In genomic region chr10:49610735-49611165, GRCh38 we compare ENCODE assay signal across 19 cellular contexts. TPM values are rescaled to one million over a fixed set of nuclear protein-coding genes. Genes with fewer than 3 reads are reported as not detected.
DNase-seq lines count a peak whose midpoint lies in the region; FAIRE-seq and TF ChIP-seq lines count a peak whose summit lies in the region.
"Had no signal": no experiment of that assay in that cellular context is flagged by ENCODE, and none has a peak within 500 bp of the region (broad histone marks: within the 10 kb centered on the region; RNA-seq: fewer than 3 reads in every experiment).

No MANE protein-coding gene starts in this region.

- DNase-seq in H7 (no peak), SK-N-MC (ENCODE audit: low read depth, low spot score) (no peak), keratinocyte (ENCODE audit: low read depth, low spot score) (no peak), sigmoid colon (peak; percentile 22), NCI-H69 (lab: John Stamatoyannopoulos, UW) (no peak), esophagus muscularis mucosa (ENCODE audit: extremely low spot score) (no peak), HFFc6 (no peak)
- DNase-seq: activated naive CD4-positive, alpha-beta T cell treated with anti-CD3 and anti-CD28 coated beads for 36 hours; CD8-positive, alpha-beta T cell; effector CD8-positive, alpha-beta T cell; NCI-H1048; NCI-H226; stimulated activated CD4-positive, alpha-beta T cell treated with anti-CD3 and anti-CD28 coated beads, Interleukin-1b, Interleukin-23, amount 100 ng/mL, for 48 hours; stimulated activated CD8-positive, alpha-beta memory T cell treated with anti-CD3 and anti-CD28 coated beads, Interleukin-4, amount 100 ng/mL, for 48 hours had no signal

- peaks cover 93% of the 10 kb centered on the region for H3K27me3 ChIP-seq in H7 (ENCODE audit: control insufficient read depth, insufficient read depth, low read length)
- H3K27me3 ChIP-seq in keratinocyte (ENCODE audit: control insufficient read depth, extremely low read depth, insufficient read depth, low read length) = peaks cover 86% of the 10 kb centered on the region
- H3K27me3 ChIP-seq in sigmoid colon = peaks cover 50 to 94% (median 91%) of the 10 kb centered on the region in 3 donors
- H3K27me3 ChIP-seq in esophagus muscularis mucosa = peaks cover 0 to 100% (median 60%) of the 10 kb centered on the region in 4 donors

- H3K4me1 ChIP-seq in keratinocyte (ENCODE audit: control insufficient read depth, extremely low read depth, insufficient read depth, low read length) (peaks cover 2% of the 10 kb centered on the region), sigmoid colon (peaks cover 0 to 33% (median 20%) of the 10 kb centered on the region in 4 donors), esophagus muscularis mucosa (peaks cover 5 to 54% (median 35%) of the 10 kb centered on the region in 4 donors)

- dilution Hi-C loops in keratinocyte (cut with MboI; ENCODE audit: extremely low pct_ligation_motif_present, low sequenced_read_pairs) = no loop called here

- H3K9ac ChIP-seq in SK-N-MC (ENCODE audit: insufficient read length) (no peak overlapping the region), keratinocyte (ENCODE audit: control insufficient read depth, extremely low read depth, insufficient read depth, low read length) (no peak overlapping the region)

- H3K9me3 ChIP-seq in SK-N-MC (ENCODE audit: low read depth, low read length) = no peaks in the 10 kb centered on the region
- peaks cover 4% of the 10 kb centered on the region for H3K9me3 ChIP-seq in keratinocyte (ENCODE audit: control insufficient read depth, low read depth, low read length)
- no peaks in the 10 kb centered on the region for H3K9me3 ChIP-seq in sigmoid colon
- no peaks in the 10 kb centered on the region for H3K9me3 ChIP-seq in esophagus muscularis mucosa
- H3K9me3 ChIP-seq: breast epithelium, tibial artery had no signal

- no peak for TF ChIP-seq EP300 in sigmoid colon (IDR thresholded peaks at IDR 0.05)
- TF ChIP-seq EP300 in esophagus muscularis mucosa (IDR thresholded peaks at IDR 0.05) = no peak

- WGBS in sigmoid colon, 2 donors = 8 to 22% methylated on average over 40 of the region's 40 CpGs
- 7% methylated on average over 3 of the region's 40 CpGs for WGBS in esophagus muscularis mucosa

- H3K4me3 ChIP-seq in H7 (ENCODE audit: insufficient read depth, low read depth, low read length) (peak overlapping the region; percentile 52), SK-N-MC (peak overlapping the region; percentile 68), keratinocyte (ENCODE audit: control insufficient read depth in 2 of 3, extremely low read depth in 1 of 3, insufficient read depth in 2 of 3, low read depth in 1 of 3, low read length in 3 of 3) (peak overlapping the region in 1 of 3 experiments; percentile 13), sigmoid colon (peak overlapping the region in 2 of 4 donors; percentile 9 to 17), esophagus muscularis mucosa (peak overlapping the region in 2 of 4 donors; percentile 12 to 30)

- H3K27ac ChIP-seq in SK-N-MC = no peak overlapping the region
- no peak overlapping the region for H3K27ac ChIP-seq in keratinocyte (ENCODE audit: control insufficient read depth, insufficient read depth, low read length)
- no peak overlapping the region for H3K27ac ChIP-seq in sigmoid colon
- no peak overlapping the region for H3K27ac ChIP-seq in esophagus muscularis mucosa (replicated peaks in 1 of 4)
- H3K27ac ChIP-seq: breast epithelium, tibial artery had no signal

- TF ChIP-seq POLR2A in sigmoid colon (IDR thresholded peaks at IDR 0.05) (no peak), esophagus muscularis mucosa (IDR thresholded peaks at IDR 0.05; ENCODE audit: low read depth) (no peak)

- peaks cover 13% of the 10 kb centered on the region; the same call in 1 of the 2 replicates for H3K36me3 Mint-ChIP-seq in HFFc6 (ENCODE audit: low read depth)
- H3K36me3 Mint-ChIP-seq: CD8-positive, alpha-beta T cell had no signal

- TF ChIP-seq CTCF in keratinocyte (optimal IDR thresholded peaks at IDR 0.05 in 1 of 3, IDR thresholded peaks at IDR 0.05 in 1 of 3, conservative IDR thresholded peaks at IDR 0.05 in 1 of 3; ENCODE audit: extremely low read depth in 1 of 3, insufficient read depth in 2 of 3, low read length in 3 of 3) (no peak), sigmoid colon (IDR thresholded peaks at IDR 0.05) (no peak), esophagus muscularis mucosa (IDR thresholded peaks at IDR 0.05) (no peak), HFFc6 (IDR thresholded peaks at IDR 0.05) (no peak)

- H3K4me1 Mint-ChIP-seq in HFFc6 (ENCODE audit: low read depth) = peaks cover 8% of the 10 kb centered on the region; the same call in 1 of the 2 replicates

- H3K9me3 Mint-ChIP-seq in HFFc6 = peaks cover 13% of the 10 kb centered on the region
- H3K9me3 Mint-ChIP-seq: CD8-positive, alpha-beta T cell had no signal

- intact Hi-C loops in sigmoid colon (cut with DNase I) (no loop called here), esophagus muscularis mucosa (cut with DNase I) (no loop called here)

- no peak overlapping the region for H2AFZ ChIP-seq in keratinocyte (ENCODE audit: control insufficient read depth, low read length)

- no peak overlapping the region for H3K27ac Mint-ChIP-seq in HFFc6
- H3K27ac Mint-ChIP-seq: activated naive CD4-positive, alpha-beta T cell treated with anti-CD3 and anti-CD28 coated beads for 36 hours; CD8-positive, alpha-beta T cell; memory B cell had no signal

- H4K20me1 ChIP-seq in keratinocyte (ENCODE audit: control insufficient read depth, extremely low read depth, insufficient read depth, low read length) = no peaks in the 10 kb centered on the region

- no peaks in the 10 kb centered on the region for H3K9me1 ChIP-seq in keratinocyte (ENCODE audit: control insufficient read depth, extremely low read depth, insufficient read depth, low read length)

- no peaks in the 10 kb centered on the region for H3K79me2 ChIP-seq in keratinocyte (ENCODE audit: control insufficient read depth, insufficient read depth, low read length)

- peaks cover 73% of the 10 kb centered on the region for H3K27me3 Mint-ChIP-seq in HFFc6 (ENCODE audit: insufficient read depth)

- peak overlapping the region; percentile 6 for H3K4me2 ChIP-seq in keratinocyte (ENCODE audit: control insufficient read depth, extremely low read depth, insufficient read depth, low read depth, low read length)

- no peak overlapping the region for H3K4me3 Mint-ChIP-seq in HFFc6
- H3K4me3 Mint-ChIP-seq: activated naive CD4-positive, alpha-beta T cell treated with anti-CD3 and anti-CD28 coated beads for 36 hours; CD8-positive, alpha-beta T cell; memory B cell had no signal

- FAIRE-seq in keratinocyte (lab: Jason Lieb, UNC) = no peak
- FAIRE-seq: G401.6 had no signal

- H3K36me3 ChIP-seq in H7 (replicated peaks; ENCODE audit: control insufficient read depth, insufficient read depth, low read length) (no peaks in the 10 kb centered on the region), SK-N-MC (ENCODE audit: insufficient read depth, low read length) (no peaks in the 10 kb centered on the region), keratinocyte (ENCODE audit: control insufficient read depth in 2 of 2, extremely low read depth in 1 of 2, insufficient read depth in 2 of 2, low read length in 2 of 2) (no peaks in the 10 kb centered on the region), sigmoid colon (no peaks in the 10 kb centered on the region), esophagus muscularis mucosa (no peaks in the 10 kb centered on the region)
- H3K36me3 ChIP-seq: breast epithelium, tibial artery had no signal

RNA-seq across cellular contexts. Expression of gene SLC18A3, which starts 0.6 kb away (rescaled TPM):
- total RNA-seq in H7 (2014; rRNA removed; shearing (Covaris generic)) = not detected in 2 replicates
- polyA plus RNA-seq in keratinocyte (not detected in 3 replicates), sigmoid colon (under 1 TPM in 1 of 3 donors, not detected in 2; 0.98 TPM)
- polyA plus RNA-seq in keratinocyte (2011; ENCODE audit: low read depth) = not detected
- polyA plus RNA-seq in keratinocyte (2011; cell fraction: cytosol; rRNA removed) = 0.05 TPM in 1 of 2 replicates, not detected in the other
- not detected in 2 replicates for polyA plus RNA-seq in keratinocyte (2011; cell fraction: nucleus; rRNA removed)
- polyA plus RNA-seq in keratinocyte (2012; ENCODE audit: low replicate concordance) = 0.23 TPM in 1 of 2 replicates, not detected in the other
- polyA minus RNA-seq in keratinocyte = not detected in 3 replicates
- not detected for polyA minus RNA-seq in keratinocyte (2011; cell fraction: cytosol; rRNA and poly(A)+ RNA removed)
- not detected in 2 replicates for polyA minus RNA-seq in keratinocyte (2011; cell fraction: nucleus; rRNA and poly(A)+ RNA removed)
- total RNA-seq in sigmoid colon (1 to 10 TPM in 1 of 4 donors, under 1 TPM in 2, not detected in 1; 0.16 to 2.5 (median 0.68) TPM), esophagus muscularis mucosa (1 to 10 TPM in 2 of 4 donors, under 1 TPM in 2; 0.42 to 1.7 (median 0.81) TPM)
- total RNA-seq in HFFc6 (2021; fragmentation: NEBNext Ultra II Directional; extraction: Animal tissue kit (Norgen Biotek cat#: 25700)) = not detected
- total RNA-seq: activated naive CD4-positive, alpha-beta T cell treated with anti-CD3 and anti-CD28 coated beads for 36 hours; breast epithelium; CD8-positive, alpha-beta T cell; pulmonary artery endothelial cell had no signal

RNA-seq across cellular contexts. Expression of gene CHAT, which starts 3.1 kb away (rescaled TPM):
- total RNA-seq in H7 (2014; rRNA removed; shearing (Covaris generic)) = not detected in 2 replicates
- polyA plus RNA-seq in keratinocyte = not detected in 3 replicates
- polyA plus RNA-seq in keratinocyte (2011; ENCODE audit: low read depth) = not detected
- polyA plus RNA-seq in keratinocyte (2011; cell fraction: cytosol; rRNA removed) = not detected in 2 replicates
- polyA plus RNA-seq in keratinocyte (2011; cell fraction: nucleus; rRNA removed) = not detected in 2 replicates
- polyA plus RNA-seq in keratinocyte (2012; ENCODE audit: low replicate concordance) = not detected in 2 replicates
- polyA minus RNA-seq in keratinocyte = not detected in 3 replicates
- not detected for polyA minus RNA-seq in keratinocyte (2011; cell fraction: cytosol; rRNA and poly(A)+ RNA removed)
- not detected in 2 replicates for polyA minus RNA-seq in keratinocyte (2011; cell fraction: nucleus; rRNA and poly(A)+ RNA removed)
- total RNA-seq in sigmoid colon = under 1 TPM in 1 of 4 donors, not detected in 3; 0.41 TPM
- under 1 TPM in 1 of 3 donors, not detected in 2; 0.57 TPM for polyA plus RNA-seq in sigmoid colon
- total RNA-seq in esophagus muscularis mucosa = under 1 TPM in 1 of 4 donors, not detected in 3; 0.17 TPM
- total RNA-seq in HFFc6 (2021; fragmentation: NEBNext Ultra II Directional; extraction: Animal tissue kit (Norgen Biotek cat#: 25700)) = not detected
- total RNA-seq: activated naive CD4-positive, alpha-beta T cell treated with anti-CD3 and anti-CD28 coated beads for 36 hours; breast epithelium; CD8-positive, alpha-beta T cell; pulmonary artery endothelial cell had no signal
